In the genomic region with DNA sequence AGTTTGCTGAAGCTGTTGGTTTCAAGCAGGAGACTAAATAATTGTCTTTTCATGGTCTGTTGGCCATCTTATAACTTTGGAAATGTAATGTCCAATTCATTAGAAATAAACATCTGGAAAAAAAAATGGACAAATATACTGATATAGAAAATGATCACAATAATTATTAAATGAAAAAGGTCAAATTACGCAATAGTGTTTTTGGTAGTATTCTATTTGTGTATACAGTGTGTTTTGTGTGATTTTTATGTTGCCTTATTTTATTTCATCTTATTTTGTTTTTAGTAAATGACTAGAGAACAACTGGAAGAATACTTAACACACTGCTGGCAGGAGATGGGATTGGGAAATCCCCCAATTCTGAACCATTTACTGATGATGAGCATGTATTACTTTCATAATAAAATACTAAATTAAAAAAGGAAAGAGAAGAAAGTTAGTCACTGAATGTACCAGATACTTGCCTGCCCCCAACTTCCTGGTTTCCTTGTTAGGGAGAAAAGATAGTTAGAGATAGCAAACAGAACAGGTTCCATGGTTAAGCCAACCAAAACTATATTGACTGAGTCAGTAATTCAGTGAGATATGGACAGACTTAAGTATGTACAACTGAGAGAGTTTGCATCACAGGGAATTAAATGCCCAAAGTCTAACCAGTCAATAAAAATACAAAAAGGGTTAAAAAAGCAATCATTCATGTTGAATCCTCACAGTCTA, we compare ENCODE assay signal across 17 cellular contexts.
"Had no signal": no experiment of that assay in that cellular context is flagged by ENCODE, and none has a peak within 500 bp of the region (broad histone marks: within the 10 kb centered on the region; RNA-seq: fewer than 3 reads in every experiment).

No MANE protein-coding gene starts in this region.

- H3K27me3 ChIP-seq: colonic mucosa, heart left ventricle, neutrophil, right atrium auricular region, suprapubic skin, thyroid gland had no signal

- H3K27ac ChIP-seq: colonic mucosa, heart left ventricle, neutrophil, right atrium auricular region, suprapubic skin, thyroid gland had no signal

- H3K27me3 Mint-ChIP-seq: naive thymus-derived CD8-positive, alpha-beta T cell; type B pancreatic cell had no signal

- H3K27ac Mint-ChIP-seq: endodermal cell, type B pancreatic cell had no signal

- H3K36me3 ChIP-seq: colonic mucosa, heart left ventricle, neutrophil, right atrium auricular region, suprapubic skin, thyroid gland had no signal

- H3K9me3 ChIP-seq: colonic mucosa, heart left ventricle, neutrophil, right atrium auricular region, suprapubic skin, thyroid gland had no signal

- ATAC-seq: heart left ventricle; naive thymus-derived CD8-positive, alpha-beta T cell had no signal

- H3K4me3 ChIP-seq: colonic mucosa, heart left ventricle, right atrium auricular region, suprapubic skin, thyroid gland had no signal

- H3K9me3 Mint-ChIP-seq: endodermal cell, type B pancreatic cell had no signal

- H3K4me1 ChIP-seq: colonic mucosa, heart left ventricle, right atrium auricular region had no signal

- H3K4me3 Mint-ChIP-seq: endodermal cell; naive thymus-derived CD8-positive, alpha-beta T cell; type B pancreatic cell had no signal

- FAIRE-seq: frontal cortex, small intestine, urothelium cell line had no signal

- DNase-seq: colonic mucosa; effector CD4-positive, alpha-beta T cell; endodermal cell; heart left ventricle; hippocampal formation; naive thymus-derived CD8-positive, alpha-beta T cell; posterior cingulate gyrus; small intestine; stimulated activated CD4-positive, alpha-beta T cell treated with anti-CD3 and anti-CD28 coated beads, Interleukin-12 subunit alpha, Interleukin-12 subunit beta, amount 100 ng/mL, for 4 hours; stimulated activated naive CD4-positive, alpha-beta T cell treated with Interleukin-2 at 50 U/mL for 16 hours; thyroid gland had no signal
